11 cellular contexts compared by ENCODE assay signal in the genomic region with DNA sequence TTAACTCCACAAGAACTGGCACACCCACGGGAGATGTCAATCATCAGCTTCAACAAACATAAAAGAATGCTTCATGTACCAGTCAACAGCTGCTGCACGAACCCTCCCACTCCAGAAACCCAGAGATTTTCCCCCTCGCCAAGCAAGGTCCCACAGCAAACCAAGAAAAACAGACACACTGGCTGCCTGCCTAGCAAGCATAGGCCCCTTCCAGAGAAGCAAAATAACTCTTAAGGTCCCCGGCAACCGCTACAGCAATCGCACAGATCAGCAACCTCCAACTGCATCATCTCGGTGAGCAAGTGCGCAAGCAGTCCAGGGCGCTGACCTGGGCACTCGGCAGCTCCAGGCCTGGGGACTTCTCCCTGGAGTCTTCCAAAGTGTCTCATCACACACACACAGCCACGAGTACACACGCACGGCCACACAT.
DNase-seq lines count a peak whose midpoint lies in the region; ATAC-seq, FAIRE-seq and TF ChIP-seq lines count a peak whose summit lies in the region.
"Had no signal": no experiment of that assay in that cellular context is flagged by ENCODE, and none has a peak within 500 bp of the region (broad histone marks: within the 10 kb centered on the region; RNA-seq: fewer than 3 reads in every experiment).

No MANE protein-coding gene starts in this region.

- H3K4me1 Mint-ChIP-seq in WTC11 = peaks cover 28% of the 10 kb centered on the region

- H3K9me3 Mint-ChIP-seq in WTC11 = no peaks in the 10 kb centered on the region

- no peak for ATAC-seq in WTC11
- ATAC-seq in pancreas = peak in 3 of 4 donors; percentile 10 to 50 (median 44)
- no peak for ATAC-seq in HG03439 (IDR thresholded peaks at IDR 0.05; ENCODE audit: unreplicated experiment)
- no peak for ATAC-seq in GM21717 (IDR thresholded peaks at IDR 0.05; ENCODE audit: unreplicated experiment)

- H4K20me1 ChIP-seq in BLaER1 treated with 17β-estradiol and CSF1 and Interleukin-3, amounts not matched to agents 10 nM and 100 nM = peaks cover 88 to 100% (median 98%) of the 10 kb centered on the region in 11 experiments; a peak in 21 of 22 replicates
- 0 out of 2 replicates have a peak, but pooled peaks cover 3% of the 10 kb centered on the region for H4K20me1 ChIP-seq in Karpas-422 (ENCODE audit: insufficient read depth, low read depth, low read length)

- no peak overlapping the region for H2AFZ ChIP-seq in Karpas-422 (ENCODE audit: low read length)

- no peaks in the 10 kb centered on the region for H3K9me2 ChIP-seq in Karpas-422 (replicated peaks; ENCODE audit: insufficient read depth, low read length)

- H3K4me1 ChIP-seq in BLaER1 treated with 17β-estradiol and CSF1 and Interleukin-3, amounts not matched to agents 10 nM and 100 nM = peaks cover 18 to 51% (median 45%) of the 10 kb centered on the region in 10 experiments
- H3K4me1 ChIP-seq in pancreas (no peaks in the 10 kb centered on the region), Karpas-422 (ENCODE audit: low read length) (peaks cover under 1% of the 10 kb centered on the region; the same call in 1 of the 2 replicates)

- TF ChIP-seq CTCF in WTC11 (IDR thresholded peaks at IDR 0.05) (no peak), pancreas (IDR thresholded peaks at IDR 0.05) (no peak)

- CTCF ChIA-PET in WTC11 (lab: Charles Lee) = interaction anchor here (0.6 to 2.7 kb wide), 7 partner anchors 15 to 418 kb away, joined by 3 to 15 read pairs (median 6); no protein-coding TSS in a partner anchor

- intact Hi-C loops in pancreas (cut with DNase I) = no loop called here

- WGBS in pancreas, 2 donors = 67% methylated on average over 13 of the region's 13 CpGs

- H3K27me3 Mint-ChIP-seq in WTC11 (ENCODE audit: low read depth) = no peaks in the 10 kb centered on the region

- H3K27ac ChIP-seq in BLaER1 treated with 17β-estradiol and CSF1 and Interleukin-3, amounts not matched to agents 10 nM and 100 nM = no peak overlapping the region
- peak overlapping the region in 1 of 4 donors; percentile 10 for H3K27ac ChIP-seq in pancreas
- H3K27ac ChIP-seq in Karpas-422 (ENCODE audit: low read length) = no peak overlapping the region

- H3K27ac Mint-ChIP-seq in WTC11 = peak overlapping the region; percentile 28

- DNase-seq in WTC11 (ENCODE audit: low spot score) (no peak), fibroblast of the conjunctiva (ENCODE audit: low read depth) (peak; percentile 69), pancreas (peak in 1 of 6 donors; percentile 52), Karpas-422 (no peak), NCI-H2227 (lab: John Stamatoyannopoulos, UW; ENCODE audit: unreplicated experiment) (no peak)
- DNase-seq: EL; NCI-H524 treated with DMSO at 0.1 percent for 48 hours; stimulated activated naive CD4-positive, alpha-beta T cell had no signal

- peaks cover 55% of the 10 kb centered on the region for H3K36me3 Mint-ChIP-seq in WTC11

- H3K79me2 ChIP-seq in Karpas-422 (ENCODE audit: low read length) = no peaks in the 10 kb centered on the region

- POLR2A ChIA-PET in WTC11 (lab: Charles Lee) = no interaction called here

- H3K4me2 ChIP-seq in BLaER1 treated with 17β-estradiol and CSF1 and Interleukin-3, amounts not matched to agents 10 nM and 100 nM = peak overlapping the region in 8 of 11 experiments; percentile 48 to 80 (median 68); a peak in 15 of 22 replicates
- no peak overlapping the region for H3K4me2 ChIP-seq in Karpas-422 (ENCODE audit: low read depth, low read length, poor library complexity, severe bottlenecking)

- H3K36me3 ChIP-seq in BLaER1 treated with 17β-estradiol and CSF1 and Interleukin-3, amounts not matched to agents 10 nM and 100 nM = peaks cover 69 to 100% (median 83%) of the 10 kb centered on the region in 11 experiments
- H3K36me3 ChIP-seq in pancreas (peaks cover 0 to 20% (median 3%) of the 10 kb centered on the region in 3 donors), Karpas-422 (ENCODE audit: insufficient read depth, low read length) (peaks cover 6% of the 10 kb centered on the region; the same call in 1 of the 2 replicates)

- H3K9me3 ChIP-seq in BLaER1 treated with 17β-estradiol and CSF1 and Interleukin-3, amounts not matched to agents 10 nM and 100 nM (replicated peaks in 1 of 11) = no peaks in the 10 kb centered on the region
- H3K9me3 ChIP-seq in pancreas (no peaks in the 10 kb centered on the region), Karpas-422 (ENCODE audit: low read length) (no peaks in the 10 kb centered on the region)

- no peaks in the 10 kb centered on the region for H3K27me3 ChIP-seq in BLaER1 treated with 17β-estradiol and CSF1 and Interleukin-3, amounts not matched to agents 10 nM and 100 nM
- H3K27me3 ChIP-seq in pancreas (no peaks in the 10 kb centered on the region), Karpas-422 (ENCODE audit: low read length) (no peaks in the 10 kb centered on the region)

- no peak overlapping the region for H3K9ac ChIP-seq in BLaER1 treated with 17β-estradiol and CSF1 and Interleukin-3, amounts not matched to agents 10 nM and 100 nM
- H3K9ac ChIP-seq in Karpas-422 (ENCODE audit: low read length) = no peak overlapping the region

- no peak overlapping the region for H3K4me3 ChIP-seq in BLaER1 treated with 17β-estradiol and CSF1 and Interleukin-3, amounts not matched to agents 10 nM and 100 nM
- no peak overlapping the region for H3K4me3 ChIP-seq in pancreas
- no peak overlapping the region for H3K4me3 ChIP-seq in Karpas-422 (ENCODE audit: low read length)

- no peak overlapping the region for H3K4me3 Mint-ChIP-seq in WTC11

- FAIRE-seq in pancreas (lab: Jason Lieb, UNC) = no peak

TF ChIP-seq in WTC11, 78 proteins besides CTCF, POLR2A, EP300 and RAD21 (continues in another document):
- TF ChIP-seq GRHL2 (CRISPR knock-in tag; IDR thresholded peaks at IDR 0.05; ENCODE audit: insufficient replicate concordance, severe bottlenecking) (no peak), FOXJ3 (CRISPR knock-in tag; IDR thresholded peaks at IDR 0.05; ENCODE audit: borderline replicate concordance) (no peak), PRRX2 (CRISPR knock-in tag; IDR thresholded peaks at IDR 0.05) (no peak), EMX1 (CRISPR knock-in tag; IDR thresholded peaks at IDR 0.05) (no peak), ZNF425 (CRISPR knock-in tag; conservative IDR thresholded peaks at IDR 0.05) (no peak), ATF1 (CRISPR knock-in tag; IDR thresholded peaks at IDR 0.05) (no peak), ZBTB21 (CRISPR knock-in tag; IDR thresholded peaks at IDR 0.05; ENCODE audit: borderline replicate concordance) (no peak), ZNF138 (CRISPR knock-in tag; conservative IDR thresholded peaks at IDR 0.05) (no peak), NR2C2 (CRISPR knock-in tag; IDR thresholded peaks at IDR 0.05) (no peak), MXD4 (CRISPR knock-in tag; IDR thresholded peaks at IDR 0.05; ENCODE audit: borderline replicate concordance) (no peak), ZNF317 (CRISPR knock-in tag; IDR thresholded peaks at IDR 0.05; ENCODE audit: borderline replicate concordance, low read depth) (no peak), ZSCAN18 (CRISPR knock-in tag; IDR thresholded peaks at IDR 0.05) (no peak), SMAD4 (CRISPR knock-in tag; IDR thresholded peaks at IDR 0.05) (no peak)

Comparison
In these comparisons a context has a peak if more than half of its experiments do, and no peak if none do; other contexts are left out.
1. ATAC-seq: peak in pancreas (3 of 4); none in WTC11 (single experiment), HG03439 (single experiment) and GM21717 (single experiment).